ENCODE assay signal across 22 cellular contexts in the genomic region with DNA sequence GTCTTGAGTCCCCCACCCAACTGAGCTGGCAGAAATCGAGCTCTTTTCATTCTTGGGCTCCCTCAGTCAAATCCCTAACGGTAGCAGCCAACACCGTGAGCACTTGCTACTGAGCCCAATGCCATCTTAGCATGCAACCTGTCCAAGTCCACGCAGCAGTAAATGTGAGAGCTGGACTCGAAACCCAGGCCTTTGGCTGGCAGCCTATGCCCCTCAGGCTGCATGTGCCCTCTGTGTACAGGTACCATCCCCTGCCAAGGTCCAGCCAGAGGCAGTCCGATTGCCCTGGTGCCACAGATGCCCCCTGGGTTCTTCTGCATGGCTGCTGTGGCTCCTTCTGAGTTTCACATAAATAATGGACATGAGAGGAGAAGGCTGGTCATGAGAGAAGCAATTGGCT. TPM values are rescaled to one million over a fixed set of nuclear protein-coding genes. Genes with fewer than 3 reads are reported as not detected.
DNase-seq lines count a peak whose midpoint lies in the region; ATAC-seq and TF ChIP-seq lines count a peak whose summit lies in the region.
"Had no signal": no experiment of that assay in that cellular context is flagged by ENCODE, and none has a peak within 500 bp of the region (broad histone marks: within the 10 kb centered on the region; RNA-seq: fewer than 3 reads in every experiment).

No MANE protein-coding gene starts in this region.

- no peak for TF ChIP-seq POLR2A in gastrocnemius medialis (IDR thresholded peaks at IDR 0.05)

- H3K9me3 Mint-ChIP-seq in T-helper 2 cell treated with Interferon-gamma antibody and Interleukin-4, amounts not matched to agents 5 μg/mL and 100 μg/mL, for 36 hours: peaks cover 4% of the 10 kb centered on the region
- H3K9me3 Mint-ChIP-seq: activated naive CD4-positive, alpha-beta T cell treated with anti-CD3 and anti-CD28 coated beads, Interleukin-2, amount 50 U/mL, for 24 hours had no signal

- no peak for DNase-seq in T-helper 2 cell treated with Interferon-gamma antibody and Interleukin-4, amounts not matched to agents 5 μg/mL and 100 μg/mL, for 36 hours (ENCODE audit: low spot score)
- DNase-seq in T-helper 2 cell (no peak), coronary artery (ENCODE audit: low spot score) (peak; percentile 55), gastrocnemius medialis (no peak), mucosa of descending colon (no peak)
- DNase-seq: Caco-2; GM23248; islet precursor cell; NCI-H187; NCI-H524 treated with DMSO at 0.1 percent for 48 hours; stimulated activated CD4-positive, alpha-beta T cell treated with anti-CD3 and anti-CD28 coated beads, Interleukin-2, amount 100 ng/mL, for 24 hours; stimulated activated CD8-positive, alpha-beta memory T cell treated with anti-CD3 and anti-CD28 coated beads, Interleukin-4, amount 100 ng/mL, for 48 hours had no signal

- ATAC-seq in gastrocnemius medialis (no peak), HG02852 (IDR thresholded peaks at IDR 0.05; ENCODE audit: unreplicated experiment) (no peak), mucosa of descending colon (no peak), GM19324 (IDR thresholded peaks at IDR 0.05; ENCODE audit: low FRiP score, unreplicated experiment) (no peak)
- ATAC-seq: Panc1 had no signal

- peaks cover 69% of the 10 kb centered on the region for H3K4me1 Mint-ChIP-seq in T-helper 2 cell treated with Interferon-gamma antibody and Interleukin-4, amounts not matched to agents 5 μg/mL and 100 μg/mL, for 36 hours (ENCODE audit: low read depth)

- intact Hi-C loops in gastrocnemius medialis (cut with DNase I; ENCODE audit: low total_unique reads): no loop called here
- intact Hi-C loops in mucosa of descending colon (cut with DNase I, micrococcal nuclease): no loop called here

- H3K27ac ChIP-seq in coronary artery (peak overlapping the region in 1 of 2 donors; percentile 78), gastrocnemius medialis (peak overlapping the region in 3 of 4 donors; percentile 63 to 70 (median 70))
- H3K27ac ChIP-seq: 22Rv1, GM23248 had no signal

- TF ChIP-seq CTCF in GM12875 (IDR thresholded peaks at IDR 0.05; ENCODE audit: borderline replicate concordance, insufficient read depth, low read depth, low read length) (no peak), coronary artery (IDR thresholded peaks at IDR 0.05) (no peak), gastrocnemius medialis (IDR thresholded peaks at IDR 0.05 in 4 of 5, conservative IDR thresholded peaks at IDR 0.05 in 1 of 5) (no peak), mucosa of descending colon (IDR thresholded peaks at IDR 0.05) (no peak)

- H3K27me3 ChIP-seq in gastrocnemius medialis: no peaks in the 10 kb centered on the region
- H3K27me3 ChIP-seq: breast epithelium had no signal

- peaks cover under 1% of the 10 kb centered on the region for H3K27me3 Mint-ChIP-seq in T-helper 2 cell treated with Interferon-gamma antibody and Interleukin-4, amounts not matched to agents 5 μg/mL and 100 μg/mL, for 36 hours (ENCODE audit: low read depth)

- in situ Hi-C loops in gastrocnemius medialis (cut with MboI; ENCODE audit: low sequenced_read_pairs in 4 of 4): no loop called here

- H3K36me3 Mint-ChIP-seq in T-helper 2 cell treated with Interferon-gamma antibody and Interleukin-4, amounts not matched to agents 5 μg/mL and 100 μg/mL, for 36 hours (ENCODE audit: low read depth): peaks cover 7% of the 10 kb centered on the region
- H3K36me3 Mint-ChIP-seq: activated naive CD4-positive, alpha-beta T cell treated with anti-CD3 and anti-CD28 coated beads, Interleukin-2, amount 50 U/mL, for 24 hours had no signal

- peak overlapping the region; percentile 87 for H3K4me3 Mint-ChIP-seq in T-helper 2 cell treated with Interferon-gamma antibody and Interleukin-4, amounts not matched to agents 5 μg/mL and 100 μg/mL, for 36 hours
- H3K4me3 Mint-ChIP-seq: activated naive CD4-positive, alpha-beta T cell treated with anti-CD3 and anti-CD28 coated beads, Interleukin-2, amount 50 U/mL, for 24 hours had no signal

- H3K4me3 ChIP-seq in GM12875 (ENCODE audit: low read depth, low read length) (peak overlapping the region; percentile 10), coronary artery (no peak overlapping the region), gastrocnemius medialis (no peak overlapping the region), mucosa of descending colon (no peak overlapping the region)
- H3K4me3 ChIP-seq: breast epithelium, GM23248 had no signal

- H3K27ac Mint-ChIP-seq in T-helper 2 cell treated with Interferon-gamma antibody and Interleukin-4, amounts not matched to agents 5 μg/mL and 100 μg/mL, for 36 hours: peak overlapping the region; percentile 64
- H3K27ac Mint-ChIP-seq: activated naive CD4-positive, alpha-beta T cell treated with anti-CD3 and anti-CD28 coated beads, Interleukin-2, amount 50 U/mL, for 24 hours had no signal

- no peaks in the 10 kb centered on the region for H3K9me3 ChIP-seq in gastrocnemius medialis
- no peaks in the 10 kb centered on the region for H3K9me3 ChIP-seq in mucosa of descending colon
- H3K9me3 ChIP-seq: breast epithelium, Caco-2 had no signal

- H3K36me3 ChIP-seq in gastrocnemius medialis (no peaks in the 10 kb centered on the region), mucosa of descending colon (ENCODE audit: low read depth) (no peaks in the 10 kb centered on the region)
- H3K36me3 ChIP-seq: breast epithelium had no signal

- peaks cover 16 to 18% of the 10 kb centered on the region in 2 donors for H3K4me1 ChIP-seq in gastrocnemius medialis
- H3K4me1 ChIP-seq in mucosa of descending colon (ENCODE audit: low read depth): no peaks in the 10 kb centered on the region
- H3K4me1 ChIP-seq: breast epithelium, Caco-2 had no signal

RNA-seq across cellular contexts. Expression of gene TMEM273, which starts 1.2 kb away (rescaled TPM):
- total RNA-seq in gastrocnemius medialis (10 to 100 TPM in 1 of 4 donors, 1 to 10 TPM in 3; 4.9 to 11.2 (median 7.8) TPM), mucosa of descending colon (10 to 100 TPM in 1 of 3 donors, 1 to 10 TPM in 2; 4.8 to 12.7 (median 7.0) TPM)
- total RNA-seq: Caco-2, GM23248, LHCN-M2 had no signal

RNA-seq across cellular contexts. Expression of gene FAM170B, which starts 55.6 kb away (rescaled TPM):
- total RNA-seq in gastrocnemius medialis (not detected), mucosa of descending colon (not detected)
- total RNA-seq: breast epithelium; Caco-2; frontal cortex; GM23248; LHCN-M2; T-helper 1 cell treated with Interleukin-12 subunit alpha and Interleukin-12 subunit beta and Interleukin-4 antibody, amounts not matched to agents 30 ng/mL and 1 ng/mL, for 36 hours had no signal
